In the genomic region with DNA sequence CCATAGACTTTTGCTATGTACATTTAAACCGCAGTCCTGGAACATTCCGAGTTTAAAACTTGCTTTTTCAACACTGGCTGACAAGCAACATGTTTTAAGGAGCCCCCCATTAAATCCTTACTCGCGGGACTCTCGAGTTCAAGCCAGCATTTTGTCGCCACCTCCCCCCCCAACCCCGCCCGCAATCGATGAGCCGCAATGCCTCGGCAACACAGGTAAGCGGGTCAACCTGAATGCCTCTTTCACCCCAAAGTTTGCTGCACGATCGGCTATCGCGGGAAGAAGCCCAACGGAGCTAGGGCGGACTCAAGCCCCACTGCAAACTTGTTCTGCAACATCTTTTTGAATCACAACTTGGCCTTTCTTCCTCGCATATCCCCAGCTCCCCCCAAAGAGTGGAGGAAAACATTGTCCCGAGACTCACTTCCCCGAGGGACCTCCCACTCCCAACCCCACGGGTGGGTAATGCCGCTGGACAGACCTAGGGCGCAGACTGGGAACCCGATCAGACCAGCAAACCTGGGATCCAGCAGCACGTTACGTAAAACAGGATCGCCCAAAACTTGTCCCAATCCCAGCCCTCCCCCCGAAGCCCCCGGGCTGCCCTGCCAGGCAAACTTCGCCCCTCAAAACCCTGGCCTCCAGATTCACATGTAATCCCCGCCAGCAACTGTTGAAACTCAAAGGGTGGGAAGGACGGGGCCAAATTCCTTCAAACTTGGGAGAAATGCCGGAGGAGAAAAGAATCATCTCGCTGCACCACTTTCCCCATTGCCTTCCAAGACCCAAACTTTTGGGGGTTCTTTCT, we compare ENCODE assay signal across 8 cellular contexts. TPM values are rescaled to one million over a fixed set of nuclear protein-coding genes. Genes with fewer than 3 reads are reported as not detected.
A peak's percentile ranks its signal among the peaks of the same experiment; 100 is the strongest.
DNase-seq lines count a peak whose midpoint lies in the region; ATAC-seq and TF ChIP-seq lines count a peak whose summit lies in the region.

No MANE protein-coding gene starts in this region.

- H3K4me3 ChIP-seq in SK-N-SH (ENCODE audit: low read depth in 2 of 2, low read length in 1 of 2) (peak overlapping the region; percentile 46 to 52; a peak in 3 of 4 replicates), WI38 (ENCODE audit: low read depth, low read length) (peak overlapping the region; percentile 100), fibroblast of villous mesenchyme (ENCODE audit: low read depth, low read length) (peak overlapping the region; percentile 77)

- DNase-seq in SK-N-SH, result no peak
- no peak for DNase-seq in fibroblast of villous mesenchyme (ENCODE audit: low read depth)
- peak; percentile 21 for DNase-seq in pons (ENCODE audit: low spot score)
- DNase-seq in HCEC 1CT, result no peak
- DNase-seq in NCI-H2107 treated with DMSO at 0.1 percent for 48 hours (lab: John Stamatoyannopoulos, UW; ENCODE audit: unreplicated experiment), result no peak

- CTCF ChIA-PET in SK-N-SH (lab: Yijun Ruan, JAX), result interaction anchor here (1.3 to 10.4 kb wide), 5 partner anchors 24 to 541 kb away, joined by 3 to 160 read pairs (median 5); no protein-coding TSS in a partner anchor

- no peak overlapping the region for H2AFZ ChIP-seq in SK-N-SH (ENCODE audit: low read depth)

- H3K79me2 ChIP-seq in SK-N-SH (ENCODE audit: insufficient read depth), result peaks cover 25% of the 10 kb centered on the region

- POLR2A ChIA-PET in SK-N-SH (lab: Yijun Ruan, JAX), result no interaction called here

- ATAC-seq in SK-N-SH treated with all-trans-retinoic acid at 6 μM for 48 hours, result no peak
- no peak for ATAC-seq in GM19463 (IDR thresholded peaks at IDR 0.05; ENCODE audit: unreplicated experiment)

- H3K36me3 ChIP-seq in SK-N-SH (replicated peaks in 1 of 2; ENCODE audit: control insufficient read depth in 1 of 2, insufficient read depth in 2 of 2, low read length in 1 of 2), result peaks cover 3% of the 10 kb centered on the region in 2 experiments

- H3K9ac ChIP-seq in SK-N-SH, result peak overlapping the region; percentile 44; the same call in 1 of the 2 replicates

- peaks cover 10 to 29% of the 10 kb centered on the region in 2 experiments for H3K4me1 ChIP-seq in SK-N-SH (ENCODE audit: control insufficient read depth in 1 of 2, insufficient read depth in 2 of 2, low read depth in 1 of 2, low read length in 1 of 2)

- peak overlapping the region; percentile 68; the same call in 1 of the 2 replicates for H3K4me2 ChIP-seq in SK-N-SH

- H3F3A ChIP-seq in SK-N-SH (replicated peaks; ENCODE audit: insufficient read depth), result peaks cover 55% of the 10 kb centered on the region

- H3K9me3 ChIP-seq in SK-N-SH, result no peaks in the 10 kb centered on the region

- WGBS in SK-N-SH (ENCODE audit: low lambda C conversion rate), result 74% methylated on average over 34 of the region's 35 CpGs

- H4K20me1 ChIP-seq in SK-N-SH (ENCODE audit: insufficient read depth), result no peaks in the 10 kb centered on the region

- H3K9me2 ChIP-seq in SK-N-SH, result no peaks in the 10 kb centered on the region

- TF ChIP-seq EP300 in SK-N-SH (IDR thresholded peaks at IDR 0.05; ENCODE audit: borderline replicate concordance in 1 of 2, low read depth in 1 of 2, low read length in 1 of 2), result no peak

- H3K27ac ChIP-seq in SK-N-SH (ENCODE audit: low read depth in 2 of 2, low read length in 1 of 2), result peak overlapping the region; percentile 68 to 99

- TF ChIP-seq CTCF in SK-N-SH (IDR thresholded peaks at IDR 0.05), result no peak
- TF ChIP-seq CTCF in WI38 (IDR thresholded peaks at IDR 0.05; ENCODE audit: low read depth, low read length), result no peak
- TF ChIP-seq CTCF in fibroblast of villous mesenchyme (IDR thresholded peaks at IDR 0.05; ENCODE audit: insufficient read depth, low read depth, low read length), result no peak

- no peak for TF ChIP-seq RAD21 in SK-N-SH (IDR thresholded peaks at IDR 0.05; ENCODE audit: low read length)

- H3K27me3 ChIP-seq in SK-N-SH (ENCODE audit: insufficient read depth), result no peaks in the 10 kb centered on the region

TF ChIP-seq in SK-N-SH, 30 proteins besides CTCF, POLR2A, EP300 and RAD21 (continues in another document):
- TF ChIP-seq SMC3 (IDR thresholded peaks at IDR 0.05; ENCODE audit: low read depth, low read length) (no peak), JUND (IDR thresholded peaks at IDR 0.05) (no peak), RXRA (IDR thresholded peaks at IDR 0.05; ENCODE audit: borderline replicate concordance, low read depth) (no peak), EZH2phosphoT487 (IDR thresholded peaks at IDR 0.05; ENCODE audit: borderline replicate concordance, low read depth) (no peak), FOSL2 (IDR thresholded peaks at IDR 0.05; ENCODE audit: borderline replicate concordance, low read depth) (no peak), TEAD4 (IDR thresholded peaks at IDR 0.05; ENCODE audit: borderline replicate concordance, insufficient read depth) (no peak)
- TF ChIP-seq, protein P1, sequence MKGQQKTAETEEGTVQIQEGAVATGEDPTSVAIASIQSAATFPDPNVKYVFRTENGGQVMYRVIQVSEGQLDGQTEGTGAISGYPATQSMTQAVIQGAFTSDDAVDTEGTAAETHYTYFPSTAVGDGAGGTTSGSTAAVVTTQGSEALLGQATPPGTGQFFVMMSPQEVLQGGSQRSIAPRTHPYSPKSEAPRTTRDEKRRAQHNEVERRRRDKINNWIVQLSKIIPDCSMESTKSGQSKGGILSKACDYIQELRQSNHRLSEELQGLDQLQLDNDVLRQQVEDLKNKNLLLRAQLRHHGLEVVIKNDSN (IDR thresholded peaks at IDR 0.05; ENCODE audit: borderline replicate concordance, low read depth), result no peak
- TF ChIP-seq, protein P2, sequence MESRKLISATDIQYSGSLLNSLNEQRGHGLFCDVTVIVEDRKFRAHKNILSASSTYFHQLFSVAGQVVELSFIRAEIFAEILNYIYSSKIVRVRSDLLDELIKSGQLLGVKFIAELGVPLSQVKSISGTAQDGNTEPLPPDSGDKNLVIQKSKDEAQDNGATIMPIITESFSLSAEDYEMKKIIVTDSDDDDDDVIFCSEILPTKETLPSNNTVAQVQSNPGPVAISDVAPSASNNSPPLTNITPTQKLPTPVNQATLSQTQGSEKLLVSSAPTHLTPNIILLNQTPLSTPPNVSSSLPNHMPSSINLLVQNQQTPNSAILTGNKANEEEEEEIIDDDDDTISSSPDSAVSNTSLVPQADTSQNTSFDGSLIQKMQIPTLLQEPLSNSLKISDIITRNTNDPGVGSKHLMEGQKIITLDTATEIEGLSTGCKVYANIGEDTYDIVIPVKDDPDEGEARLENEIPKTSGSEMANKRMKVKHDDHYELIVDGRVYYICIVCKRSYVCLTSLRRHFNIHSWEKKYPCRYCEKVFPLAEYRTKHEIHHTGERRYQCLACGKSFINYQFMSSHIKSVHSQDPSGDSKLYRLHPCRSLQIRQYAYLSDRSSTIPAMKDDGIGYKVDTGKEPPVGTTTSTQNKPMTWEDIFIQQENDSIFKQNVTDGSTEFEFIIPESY (IDR thresholded peaks at IDR 0.05; ENCODE audit: borderline replicate concordance, low read depth), result no peak

TF ChIP-seq in SK-N-SH treated with all-trans-retinoic acid at 6 μM for 48 hours, 23 proteins besides CTCF, POLR2A, EP300 and RAD21:
- TF ChIP-seq SNAI2 (CRISPR knock-in tag; IDR thresholded peaks at IDR 0.05) (no peak), ZNF565 (CRISPR knock-in tag; conservative IDR thresholded peaks at IDR 0.05; ENCODE audit: low read depth) (no peak), ESRRG (CRISPR knock-in tag; IDR thresholded peaks at IDR 0.05) (no peak), ZNF70 (CRISPR knock-in tag; IDR thresholded peaks at IDR 0.05) (no peak), CSDC2 (CRISPR knock-in tag; IDR thresholded peaks at IDR 0.05) (no peak), RARB (CRISPR knock-in tag; IDR thresholded peaks at IDR 0.05) (no peak), ISL1 (CRISPR knock-in tag; IDR thresholded peaks at IDR 0.05) (no peak), ZFP30 (CRISPR knock-in tag; IDR thresholded peaks at IDR 0.05) (no peak), ZFP3 (CRISPR knock-in tag; IDR thresholded peaks at IDR 0.05) (no peak), ZC3H10 (CRISPR knock-in tag; IDR thresholded peaks at IDR 0.05) (no peak)
- TF ChIP-seq, protein P3, sequence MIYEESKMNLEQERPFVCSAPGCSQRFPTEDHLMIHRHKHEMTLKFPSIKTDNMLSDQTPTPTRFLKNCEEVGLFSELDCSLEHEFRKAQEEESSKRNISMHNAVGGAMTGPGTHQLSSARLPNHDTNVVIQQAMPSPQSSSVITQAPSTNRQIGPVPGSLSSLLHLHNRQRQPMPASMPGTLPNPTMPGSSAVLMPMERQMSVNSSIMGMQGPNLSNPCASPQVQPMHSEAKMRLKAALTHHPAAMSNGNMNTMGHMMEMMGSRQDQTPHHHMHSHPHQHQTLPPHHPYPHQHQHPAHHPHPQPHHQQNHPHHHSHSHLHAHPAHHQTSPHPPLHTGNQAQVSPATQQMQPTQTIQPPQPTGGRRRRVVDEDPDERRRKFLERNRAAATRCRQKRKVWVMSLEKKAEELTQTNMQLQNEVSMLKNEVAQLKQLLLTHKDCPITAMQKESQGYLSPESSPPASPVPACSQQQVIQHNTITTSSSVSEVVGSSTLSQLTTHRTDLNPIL (CRISPR knock-in tag; IDR thresholded peaks at IDR 0.05; ENCODE audit: low read depth), result no peak
- TF ChIP-seq, protein P4, sequence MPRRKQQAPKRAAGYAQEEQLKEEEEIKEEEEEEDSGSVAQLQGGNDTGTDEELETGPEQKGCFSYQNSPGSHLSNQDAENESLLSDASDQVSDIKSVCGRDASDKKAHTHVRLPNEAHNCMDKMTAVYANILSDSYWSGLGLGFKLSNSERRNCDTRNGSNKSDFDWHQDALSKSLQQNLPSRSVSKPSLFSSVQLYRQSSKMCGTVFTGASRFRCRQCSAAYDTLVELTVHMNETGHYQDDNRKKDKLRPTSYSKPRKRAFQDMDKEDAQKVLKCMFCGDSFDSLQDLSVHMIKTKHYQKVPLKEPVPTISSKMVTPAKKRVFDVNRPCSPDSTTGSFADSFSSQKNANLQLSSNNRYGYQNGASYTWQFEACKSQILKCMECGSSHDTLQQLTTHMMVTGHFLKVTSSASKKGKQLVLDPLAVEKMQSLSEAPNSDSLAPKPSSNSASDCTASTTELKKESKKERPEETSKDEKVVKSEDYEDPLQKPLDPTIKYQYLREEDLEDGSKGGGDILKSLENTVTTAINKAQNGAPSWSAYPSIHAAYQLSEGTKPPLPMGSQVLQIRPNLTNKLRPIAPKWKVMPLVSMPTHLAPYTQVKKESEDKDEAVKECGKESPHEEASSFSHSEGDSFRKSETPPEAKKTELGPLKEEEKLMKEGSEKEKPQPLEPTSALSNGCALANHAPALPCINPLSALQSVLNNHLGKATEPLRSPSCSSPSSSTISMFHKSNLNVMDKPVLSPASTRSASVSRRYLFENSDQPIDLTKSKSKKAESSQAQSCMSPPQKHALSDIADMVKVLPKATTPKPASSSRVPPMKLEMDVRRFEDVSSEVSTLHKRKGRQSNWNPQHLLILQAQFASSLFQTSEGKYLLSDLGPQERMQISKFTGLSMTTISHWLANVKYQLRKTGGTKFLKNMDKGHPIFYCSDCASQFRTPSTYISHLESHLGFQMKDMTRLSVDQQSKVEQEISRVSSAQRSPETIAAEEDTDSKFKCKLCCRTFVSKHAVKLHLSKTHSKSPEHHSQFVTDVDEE (CRISPR knock-in tag; IDR thresholded peaks at IDR 0.05), result no peak

RNA-seq across cellular contexts. Expression of a gene that starts 0.6 kb away (rescaled TPM):
- 8.8 and 16.5 TPM in 2 replicates for polyA plus RNA-seq in SK-N-SH (2012; rRNA removed)
- 8.1 and 13.9 TPM in 2 replicates for polyA plus RNA-seq in SK-N-SH (2012; cell fraction: cytosol; rRNA removed)
- 27.3 and 37.3 TPM in 2 replicates for polyA plus RNA-seq in SK-N-SH (2012; cell fraction: nucleus; rRNA removed)
- total RNA-seq in fibroblast of villous mesenchyme, result 24.2 and 44.5 TPM in 2 replicates

Comparison
In these comparisons a context has a peak if more than half of its experiments do, and no peak if none do; other contexts are left out.
1. H3K4me3 ChIP-seq: peak in every context shown above with its lines; median percentile 100 in WI38; 77 in fibroblast of villous mesenchyme; 49 in SK-N-SH.